Comparison of ENCODE assay signal across 28 cellular contexts in genomic region chr2:172373761-172374160, GRCh38. TPM values are rescaled to one million over a fixed set of nuclear protein-coding genes. Genes with fewer than 3 reads are reported as not detected.
DNase-seq lines count a peak whose midpoint lies in the region; ATAC-seq and TF ChIP-seq lines count a peak whose summit lies in the region.
"Had no signal": no experiment of that assay in that cellular context is flagged by ENCODE, and none has a peak within 500 bp of the region (broad histone marks: within the 10 kb centered on the region; RNA-seq: fewer than 3 reads in every experiment).

No MANE protein-coding gene starts in this region.

- DNase-seq in GM04503 (ENCODE audit: low read depth): peak; percentile 56
- DNase-seq in M059J (ENCODE audit: low read depth): peak; percentile 34
- peak; percentile 86 for DNase-seq in epithelial cell of esophagus (ENCODE audit: low read depth)
- DNase-seq in neural progenitor cell (ENCODE audit: low spot score): no peak
- DNase-seq in NCI-H1105 treated with DMSO at 0.1 percent for 48 hours (lab: John Stamatoyannopoulos, UW): no peak
- no peak for DNase-seq in stimulated activated CD4-positive, alpha-beta T cell treated with anti-CD3 and anti-CD28 coated beads, Interleukin-4, amount 100 ng/mL, for 24 hours
- DNase-seq in SKM-1 (lab: John Stamatoyannopoulos, UW; ENCODE audit: unreplicated experiment): no peak
- DNase-seq: activated CD4-positive, alpha-beta T cell treated with anti-CD3 and anti-CD28 coated beads for 1 hour; activated CD8-positive, alpha-beta T cell treated with anti-CD3 and anti-CD28 coated beads, Interleukin-2, amount 10 ng/mL, durations not matched to agents 7 days and 5 days; activated naive CD4-positive, alpha-beta T cell; activated T-cell treated with anti-CD3 and anti-CD28 coated beads, Interleukin-2, amount 50 U/mL, for 24 hours; CD8-positive, alpha-beta T cell; DMS79 treated with DMSO at 0.1 percent for 48 hours; GOT3; Karpas-422; NCI-H1048; NCI-H1930; NCI-H748 treated with DMSO at 0.1 percent for 48 hours; SHP77; stimulated activated CD4-positive, alpha-beta T cell treated with anti-CD3 and anti-CD28 coated beads, Interleukin-4, amount 100 ng/mL, for 4 hours; stimulated activated naive CD8-positive, alpha-beta T cell treated with anti-CD3 and anti-CD28 coated beads, Interleukin-15, Interleukin-2, amounts not matched to agents 100 U/mL and 50 U/mL, for 24 hours; T-cell; tibial artery had no signal

- no peak for TF ChIP-seq CTCF in epithelial cell of esophagus (IDR thresholded peaks at IDR 0.05; ENCODE audit: insufficient read depth, low read depth, low read length, missing control alignments)
- TF ChIP-seq CTCF in neural progenitor cell (IDR thresholded peaks at IDR 0.05): no peak

- H3K4me1 ChIP-seq in neural progenitor cell: no peaks in the 10 kb centered on the region

- no peak overlapping the region for H3K27ac ChIP-seq in neural progenitor cell
- H3K27ac ChIP-seq: cardiac muscle cell, tibial artery had no signal

- H4K20me1 ChIP-seq in neural progenitor cell (ENCODE audit: low read depth): no peaks in the 10 kb centered on the region

- H3K4me3 Mint-ChIP-seq in neural progenitor cell: no peak overlapping the region
- H3K4me3 Mint-ChIP-seq: activated CD8-positive, alpha-beta T cell treated with anti-CD3 and anti-CD28 coated beads, Interleukin-2, amount 10 ng/mL, durations not matched to agents 7 days and 5 days; activated T-cell treated with anti-CD3 and anti-CD28 coated beads, Interleukin-2, amount 50 U/mL, for 24 hours; CD8-positive, alpha-beta T cell; dendritic cell treated with granulocyte-macrophage colony-stimulating factor and Interleukin-4, amounts not matched to agents 40 ng/mL and 50 ng/mL, for 4 days; T-cell had no signal

- peaks cover 9% of the 10 kb centered on the region for H3K27me3 Mint-ChIP-seq in neural progenitor cell (ENCODE audit: insufficient read depth, low read depth)
- H3K27me3 Mint-ChIP-seq: activated T-cell treated with anti-CD3 and anti-CD28 coated beads, Interleukin-2, amount 50 U/mL, for 24 hours had no signal

- no peaks in the 10 kb centered on the region for H3K27me3 ChIP-seq in neural progenitor cell
- H3K27me3 ChIP-seq: cardiac muscle cell, hepatocyte, tibial artery had no signal

- peaks cover 9% of the 10 kb centered on the region for H3K36me3 Mint-ChIP-seq in neural progenitor cell
- H3K36me3 Mint-ChIP-seq: CD8-positive, alpha-beta T cell; T-cell had no signal

- no peak for ATAC-seq in HG02623 (IDR thresholded peaks at IDR 0.05; ENCODE audit: unreplicated experiment)
- ATAC-seq: activated CD8-positive, alpha-beta T cell treated with anti-CD3 and anti-CD28 coated beads, Interleukin-2, amount 10 ng/mL, durations not matched to agents 7 days and 5 days; CD8-positive, alpha-beta T cell; stimulated activated naive CD8-positive, alpha-beta T cell treated with anti-CD3 and anti-CD28 coated beads, Interleukin-15, Interleukin-2, amounts not matched to agents 100 U/mL and 50 U/mL, for 24 hours; T-cell had no signal

- H2AFZ ChIP-seq in neural progenitor cell (replicated peaks): peak overlapping the region; percentile 12

- no peak overlapping the region for H3K4me3 ChIP-seq in epithelial cell of esophagus (ENCODE audit: low read length)
- no peak overlapping the region for H3K4me3 ChIP-seq in neural progenitor cell
- H3K4me3 ChIP-seq: cardiac muscle cell, hepatocyte, lung, tibial artery had no signal

- no peaks in the 10 kb centered on the region for H3F3A ChIP-seq in neural progenitor cell (ENCODE audit: low read depth)

- H3K36me3 ChIP-seq in neural progenitor cell: no peaks in the 10 kb centered on the region
- H3K36me3 ChIP-seq: cardiac muscle cell, tibial artery had no signal

- no peak overlapping the region for H3K27ac Mint-ChIP-seq in neural progenitor cell
- H3K27ac Mint-ChIP-seq: activated CD8-positive, alpha-beta T cell treated with anti-CD3 and anti-CD28 coated beads, Interleukin-2, amount 10 ng/mL, durations not matched to agents 7 days and 5 days; activated T-cell treated with anti-CD3 and anti-CD28 coated beads, Interleukin-2, amount 50 U/mL, for 24 hours; CD8-positive, alpha-beta T cell; dendritic cell treated with granulocyte-macrophage colony-stimulating factor and Interleukin-4, amounts not matched to agents 40 ng/mL and 50 ng/mL, for 4 days; T-cell had no signal

- no peaks in the 10 kb centered on the region for H3K79me2 ChIP-seq in neural progenitor cell (ENCODE audit: low read depth)
- H3K79me2 ChIP-seq: hepatocyte had no signal

- H3K9me3 ChIP-seq in neural progenitor cell (ENCODE audit: low read depth): no peaks in the 10 kb centered on the region

- peaks cover 29% of the 10 kb centered on the region for H3K9me3 Mint-ChIP-seq in neural progenitor cell

- no peaks in the 10 kb centered on the region for H3K4me1 Mint-ChIP-seq in neural progenitor cell

- H3K4me2 ChIP-seq in neural progenitor cell: no peak overlapping the region

- H3K9ac ChIP-seq in neural progenitor cell: no peak overlapping the region

RNA-seq across cellular contexts. Expression of gene ITGA6, which starts 53.6 kb away (rescaled TPM):
- 31.7 and 47.7 TPM in 2 replicates for total RNA-seq in M059J (2014; rRNA removed; shearing (Covaris generic))
- 97.2 and 161 TPM in 2 replicates for total RNA-seq in neural progenitor cell (ENCODE audit: low replicate concordance)

Comparison
In these comparisons a context has a peak if more than half of its experiments do, and no peak if none do; other contexts are left out.
1. DNase-seq: peak in GM04503 (single experiment), M059J (single experiment) and epithelial cell of esophagus (single experiment); none in neural progenitor cell (single experiment), NCI-H1105 treated with DMSO at 0.1 percent for 48 hours (single experiment), stimulated activated CD4-positive, alpha-beta T cell treated with anti-CD3 and anti-CD28 coated beads, Interleukin-4, amount 100 ng/mL, for 24 hours (single experiment) and SKM-1 (single experiment).